ENCODE assay signal across 1 cellular context in genomic region chr2:101124684-101125366, GRCh38.
TF ChIP-seq lines count a peak whose summit lies in the region.

No MANE protein-coding gene starts in this region.

TF ChIP-seq in HepG2, 621 proteins besides CTCF, POLR2A, EP300 and RAD21 (continued from another document and continues in another):
- no peak for TF ChIP-seq ZNF275 (CRISPR knock-in tag; IDR thresholded peaks at IDR 0.05; ENCODE audit: borderline replicate concordance)
- TF ChIP-seq ATF5 (CRISPR knock-in tag; IDR thresholded peaks at IDR 0.05; ENCODE audit: low read depth) = no peak
- TF ChIP-seq NFATC3 (CRISPR knock-in tag; IDR thresholded peaks at IDR 0.05) = no peak
- peak; percentile 80; the same call in 1 of the 2 replicates for TF ChIP-seq HOXA5 (CRISPR knock-in tag; IDR thresholded peaks at IDR 0.05)
- no peak for TF ChIP-seq PCBP1 (IDR thresholded peaks at IDR 0.05; ENCODE audit: borderline replicate concordance, low read depth, low read length)
- no peak for TF ChIP-seq FUBP1 (CRISPR knock-in tag; IDR thresholded peaks at IDR 0.05; ENCODE audit: borderline replicate concordance)
- TF ChIP-seq RFXANK (CRISPR knock-in tag; IDR thresholded peaks at IDR 0.05) = no peak
- peak; percentile 43; the same call in 1 of the 2 replicates for TF ChIP-seq NFKBIZ (CRISPR knock-in tag; IDR thresholded peaks at IDR 0.05)
- no peak; the same call in 1 of the 2 replicates for TF ChIP-seq RFX3 (CRISPR knock-in tag; IDR thresholded peaks at IDR 0.05)
- TF ChIP-seq CENPBD1 (CRISPR knock-in tag; IDR thresholded peaks at IDR 0.05; ENCODE audit: borderline replicate concordance, low read depth) = no peak
- TF ChIP-seq MED8 (CRISPR knock-in tag; IDR thresholded peaks at IDR 0.05; ENCODE audit: insufficient replicate concordance) = peak; percentile 37
- TF ChIP-seq ZNF280D (CRISPR knock-in tag; IDR thresholded peaks at IDR 0.05) = no peak
- TF ChIP-seq ZNF788 (CRISPR knock-in tag; IDR thresholded peaks at IDR 0.05; ENCODE audit: borderline replicate concordance) = no peak
- TF ChIP-seq MTF1 (CRISPR knock-in tag; IDR thresholded peaks at IDR 0.05) = no peak
- TF ChIP-seq ZFAT (CRISPR knock-in tag; conservative IDR thresholded peaks at IDR 0.05) = no peak
- TF ChIP-seq MLXIP (CRISPR knock-in tag; IDR thresholded peaks at IDR 0.05; ENCODE audit: borderline replicate concordance) = no peak
- TF ChIP-seq SMAD9 (CRISPR knock-in tag; IDR thresholded peaks at IDR 0.05) = no peak
- TF ChIP-seq POLR2G (IDR thresholded peaks at IDR 0.05; ENCODE audit: low read depth, low read length) = no peak
- peak; percentile 87 for TF ChIP-seq ZBTB21 (CRISPR knock-in tag; IDR thresholded peaks at IDR 0.05)
- no peak for TF ChIP-seq ZNF570 (CRISPR knock-in tag; IDR thresholded peaks at IDR 0.05; ENCODE audit: borderline replicate concordance)
- TF ChIP-seq ZNF597 (CRISPR knock-in tag; IDR thresholded peaks at IDR 0.05) = no peak
- TF ChIP-seq ETS1 (CRISPR knock-in tag; IDR thresholded peaks at IDR 0.05) = no peak
- peak; percentile 20; the same call in 1 of the 2 replicates for TF ChIP-seq MXD4 (CRISPR knock-in tag; IDR thresholded peaks at IDR 0.05)
- no peak for TF ChIP-seq ZNF780A (CRISPR knock-in tag; IDR thresholded peaks at IDR 0.05)
- no peak for TF ChIP-seq ZC3H13 (CRISPR knock-in tag; IDR thresholded peaks at IDR 0.05)
- no peak for TF ChIP-seq ATM (IDR thresholded peaks at IDR 0.05; ENCODE audit: borderline replicate concordance)
- peak; percentile 63; the same call in 1 of the 2 replicates for TF ChIP-seq TFE3 (CRISPR knock-in tag; IDR thresholded peaks at IDR 0.05)
- no peak for TF ChIP-seq HNF1A (IDR thresholded peaks at IDR 0.05; ENCODE audit: low read depth)
- TF ChIP-seq HNF1A (CRISPR knock-in tag; IDR thresholded peaks at IDR 0.05; ENCODE audit: borderline replicate concordance) = no peak; the same call in 1 of the 2 replicates
- no peak for TF ChIP-seq ZNF20 (CRISPR knock-in tag; IDR thresholded peaks at IDR 0.05)
- TF ChIP-seq POLR2AphosphoS5 (IDR thresholded peaks at IDR 0.05; ENCODE audit: low read depth, low read length) = no peak
- TF ChIP-seq NFRKB (IDR thresholded peaks at IDR 0.05) = no peak
- TF ChIP-seq JUND (CRISPR knock-in tag; IDR thresholded peaks at IDR 0.05) = peak; percentile 63; the same call in 1 of the 2 replicates
- TF ChIP-seq ARNT2 (CRISPR knock-in tag; IDR thresholded peaks at IDR 0.05; ENCODE audit: low read depth) = no peak
- TF ChIP-seq HNRNPL (IDR thresholded peaks at IDR 0.05; ENCODE audit: low read depth, low read length) = no peak
- no peak for TF ChIP-seq ZBTB38 (CRISPR knock-in tag; IDR thresholded peaks at IDR 0.05)
- no peak for TF ChIP-seq ZSCAN12 (CRISPR knock-in tag; IDR thresholded peaks at IDR 0.05)
- TF ChIP-seq ZKSCAN8 (CRISPR knock-in tag; IDR thresholded peaks at IDR 0.05; ENCODE audit: borderline replicate concordance) = peak; percentile 82; the same call in 1 of the 2 replicates
- peak; percentile 54; the same call in 1 of the 2 replicates for TF ChIP-seq ZNF747 (CRISPR knock-in tag; IDR thresholded peaks at IDR 0.05; ENCODE audit: borderline replicate concordance)
- TF ChIP-seq CEBPB (IDR thresholded peaks at IDR 0.05; ENCODE audit: borderline replicate concordance, low read depth, low read length) = peak; percentile 31; the same call in 1 of the 2 replicates
- TF ChIP-seq NAIF1 (CRISPR knock-in tag; IDR thresholded peaks at IDR 0.05; ENCODE audit: borderline replicate concordance) = no peak
- 0 out of 2 replicates have a peak, but pooled peaks have one; percentile 33 for TF ChIP-seq ZSCAN31 (CRISPR knock-in tag; IDR thresholded peaks at IDR 0.05; ENCODE audit: low read depth)
- TF ChIP-seq CHD2 (IDR thresholded peaks at IDR 0.05; ENCODE audit: low read depth, low read length) = no peak
- peak; percentile 91; the same call in 1 of the 2 replicates for TF ChIP-seq TBX2 (CRISPR knock-in tag; IDR thresholded peaks at IDR 0.05; ENCODE audit: borderline replicate concordance)
- no peak for TF ChIP-seq ZNF598 (CRISPR knock-in tag; IDR thresholded peaks at IDR 0.05; ENCODE audit: borderline replicate concordance)
- no peak for TF ChIP-seq NPAS2 (CRISPR knock-in tag; IDR thresholded peaks at IDR 0.05; ENCODE audit: borderline replicate concordance)
- no peak for TF ChIP-seq RBAK (CRISPR knock-in tag; IDR thresholded peaks at IDR 0.05)
- TF ChIP-seq BHLHE40 (IDR thresholded peaks at IDR 0.05; ENCODE audit: low read length) = no peak
